Comparison of ENCODE assay signal across 8 cellular contexts in genomic region chr20:58233881-58234528, GRCh38. TPM values are rescaled to one million over a fixed set of nuclear protein-coding genes. Genes with fewer than 3 reads are reported as not detected.
DNase-seq lines count a peak whose midpoint lies in the region; ATAC-seq and TF ChIP-seq lines count a peak whose summit lies in the region.

No MANE protein-coding gene starts in this region.

- H3K9me1 ChIP-seq in IMR-90 (ENCODE audit: insufficient read depth, low read length), result no peaks in the 10 kb centered on the region

- no peak overlapping the region for H2BK120ac ChIP-seq in IMR-90 (ENCODE audit: low read depth, low read length)

- peak; percentile 37 for TF ChIP-seq RAD21 in IMR-90 (IDR thresholded peaks at IDR 0.05; ENCODE audit: low read length)

- DNase-seq in CD4-positive, alpha-beta T cell, result peak in 9 of 10 experiments; percentile 22 to 56 (median 30)
- DNase-seq in IMR-90, result no peak
- peak; percentile 78 to 79 for DNase-seq in activated T-cell treated with anti-CD3 and anti-CD28 coated beads, Interleukin-2, amount 50 U/mL, for 48 hours
- no peak for DNase-seq in hepatocyte (ENCODE audit: low spot score)
- DNase-seq in stimulated activated effector memory CD8-positive, alpha-beta T cell treated with anti-CD3 and anti-CD28 coated beads, Interleukin-12 subunit alpha, Interleukin-12 subunit beta, amount 100 ng/mL, for 72 hours (ENCODE audit: low spot score in 2 of 2), result peak; percentile 59 to 83
- DNase-seq in globus pallidus (ENCODE audit: low spot score), result no peak

- no peak overlapping the region for H3K56ac ChIP-seq in IMR-90 (ENCODE audit: extremely low read depth, insufficient read depth, low read length)

- dilution Hi-C loops in IMR-90 (cut with HindIII; ENCODE audit: low sequenced_read_pairs, unreplicated experiment), result loop anchor here (25.0 kb wide), 1 partner anchor 428 kb away; the partner anchor contains the start of gene STX16

- no TSS peak for BruUV-seq in IMR-90 (replicated peaks; lab: Mats Ljungman, UMichigan)

- no peak overlapping the region for H3K18ac ChIP-seq in IMR-90 (ENCODE audit: low read depth, low read length)

- peaks cover 7% of the 10 kb centered on the region for H3K4me1 ChIP-seq in IMR-90 (ENCODE audit: control insufficient read depth, insufficient read depth, low read length)
- H3K4me1 ChIP-seq in hepatocyte (ENCODE audit: insufficient read depth), result peaks cover 5% of the 10 kb centered on the region

- no peak overlapping the region for H2BK5ac ChIP-seq in IMR-90 (ENCODE audit: low read depth, low read length, poor library complexity, severe bottlenecking)

- H3K4ac ChIP-seq in IMR-90 (ENCODE audit: low read depth, low read length), result no peak overlapping the region

- no peak overlapping the region for H3K14ac ChIP-seq in IMR-90 (replicated peaks; ENCODE audit: low read depth, low read length)

- H3K79me1 ChIP-seq in IMR-90 (ENCODE audit: low read depth in 1 of 2, low read length in 2 of 2), result peaks cover 0 to 4% of the 10 kb centered on the region in 2 experiments; a peak in 1 of 4 replicates

- no peak overlapping the region for H3K23ac ChIP-seq in IMR-90 (ENCODE audit: low read depth, low read length)

- in situ Hi-C loops in IMR-90 (cut with MboI; ENCODE audit: low sequenced_read_pairs), result loop anchor here (10.0 to 25.0 kb wide), 3 partner anchors 201 to 803 kb away; partner anchors contain the start of genes ATP5F1E, PRELID3B and STX16

- H3K36me3 Mint-ChIP-seq in CD4-positive, alpha-beta T cell (ENCODE audit: low read depth), result peaks cover 7% of the 10 kb centered on the region
- peaks cover 6% of the 10 kb centered on the region for H3K36me3 Mint-ChIP-seq in stimulated activated effector memory CD8-positive, alpha-beta T cell treated with anti-CD3 and anti-CD28 coated beads, Interleukin-12 subunit alpha, Interleukin-12 subunit beta, amount 100 ng/mL, for 72 hours

- H4K91ac ChIP-seq in IMR-90 (ENCODE audit: insufficient read depth, low read depth, low read length), result no peak overlapping the region

- no peak overlapping the region for H2BK20ac ChIP-seq in IMR-90 (ENCODE audit: low read depth, low read length)

- TF ChIP-seq CTCF in CD4-positive, alpha-beta T cell (IDR thresholded peaks at IDR 0.05), result peak; percentile 50
- TF ChIP-seq CTCF in IMR-90 (conservative IDR thresholded peaks at IDR 0.05; ENCODE audit: low read depth, low read length) (peak; percentile 57), hepatocyte (IDR thresholded peaks at IDR 0.05; ENCODE audit: poor library complexity) (peak; percentile 48)

- ATAC-seq in CD4-positive, alpha-beta T cell (ENCODE audit: poor library complexity), result no peak
- ATAC-seq in IMR-90 (ENCODE audit: low read depth), result no peak
- ATAC-seq in stimulated activated effector memory CD8-positive, alpha-beta T cell treated with anti-CD3 and anti-CD28 coated beads, Interleukin-12 subunit alpha, Interleukin-12 subunit beta, amount 100 ng/mL, for 72 hours, result no peak
- no peak for ATAC-seq in GM21786 (IDR thresholded peaks at IDR 0.05; ENCODE audit: unreplicated experiment)
- no peak for ATAC-seq in HG03097 (IDR thresholded peaks at IDR 0.05; ENCODE audit: low FRiP score, unreplicated experiment)

- H3K27ac ChIP-seq in CD4-positive, alpha-beta T cell (ENCODE audit: low read depth, low read length), result no peak overlapping the region
- H3K27ac ChIP-seq in IMR-90 (ENCODE audit: insufficient read depth, low read length), result no peak overlapping the region
- no peak overlapping the region for H3K27ac ChIP-seq in hepatocyte

- POLR2A ChIA-PET in CD4-positive, alpha-beta T cell (lab: Charles Lee), result no interaction called here
- POLR2A ChIA-PET in IMR-90 (lab: Charles Lee; ENCODE audit: unreplicated experiment), result no interaction called here

- H3K27me3 ChIP-seq in CD4-positive, alpha-beta T cell (ENCODE audit: control insufficient read depth, insufficient read depth, low read length), result peaks cover 10% of the 10 kb centered on the region
- H3K27me3 ChIP-seq in IMR-90 (ENCODE audit: control insufficient read depth, insufficient read depth, low read length), result no peaks in the 10 kb centered on the region
- peaks cover 34% of the 10 kb centered on the region for H3K27me3 ChIP-seq in hepatocyte

- H3K4me3 ChIP-seq in IMR-90 (ENCODE audit: insufficient read depth, low read depth, low read length) (no peak overlapping the region), hepatocyte (no peak overlapping the region)

- H3K4me2 ChIP-seq in IMR-90 (ENCODE audit: low read depth, low read length), result no peak overlapping the region
- H3K4me2 ChIP-seq in hepatocyte, result no peak overlapping the region

- no peak overlapping the region for H2BK15ac ChIP-seq in IMR-90 (ENCODE audit: low read depth, low read length)

- H4K5ac ChIP-seq in IMR-90 (ENCODE audit: low read depth, low read length), result no peak overlapping the region

- H3K4me3 Mint-ChIP-seq in CD4-positive, alpha-beta T cell, result no peak overlapping the region
- H3K4me3 Mint-ChIP-seq in stimulated activated effector memory CD8-positive, alpha-beta T cell treated with anti-CD3 and anti-CD28 coated beads, Interleukin-12 subunit alpha, Interleukin-12 subunit beta, amount 100 ng/mL, for 72 hours, result no peak overlapping the region

- TF ChIP-seq POLR2A in IMR-90 (IDR thresholded peaks at IDR 0.05; ENCODE audit: low read depth, low read length), result no peak

- peaks cover 19% of the 10 kb centered on the region for H3K4me1 Mint-ChIP-seq in CD4-positive, alpha-beta T cell (ENCODE audit: low read depth)
- peaks cover 34% of the 10 kb centered on the region for H3K4me1 Mint-ChIP-seq in stimulated activated effector memory CD8-positive, alpha-beta T cell treated with anti-CD3 and anti-CD28 coated beads, Interleukin-12 subunit alpha, Interleukin-12 subunit beta, amount 100 ng/mL, for 72 hours

- H3K9me2 ChIP-seq in hepatocyte (replicated peaks; ENCODE audit: insufficient read depth), result no peaks in the 10 kb centered on the region

- no peak overlapping the region for H2AK5ac ChIP-seq in IMR-90 (ENCODE audit: low read depth, low read length)

- no peaks in the 10 kb centered on the region for H3K9me3 ChIP-seq in CD4-positive, alpha-beta T cell (ENCODE audit: control insufficient read depth, low read length)
- no peaks in the 10 kb centered on the region for H3K9me3 ChIP-seq in IMR-90 (ENCODE audit: control insufficient read depth, insufficient read depth, low read length)
- no peaks in the 10 kb centered on the region for H3K9me3 ChIP-seq in hepatocyte (ENCODE audit: low read depth)

- H4K20me1 ChIP-seq in IMR-90 (ENCODE audit: insufficient read depth, low read length) (peaks cover 4% of the 10 kb centered on the region; the same call in 1 of the 2 replicates), hepatocyte (ENCODE audit: insufficient read depth, poor library complexity, severe bottlenecking) (no peaks in the 10 kb centered on the region)

- H3K9ac ChIP-seq in IMR-90 (ENCODE audit: low read depth, low read length), result no peak overlapping the region

- intact Hi-C loops in CD4-positive, alpha-beta T cell (cut with DNase I, micrococcal nuclease), result loop anchor here (5.0 to 10.0 kb wide), 2 partner anchors 458 to 621 kb away; partner anchors contain the start of genes GNAS (in 1 of the 2), GNAS-AS1 (in 1 of the 2) and NPEPL1 (in 1 of the 2)
- intact Hi-C loops in IMR-90 (cut with micrococcal nuclease), result loop anchor here (10.0 kb wide), 3 partner anchors 601 to 991 kb away; partner anchors contain the start of gene PRELID3B

- peaks cover 23% of the 10 kb centered on the region for H3K27me3 Mint-ChIP-seq in CD4-positive, alpha-beta T cell

- peak overlapping the region; percentile 50 for H2AK9ac ChIP-seq in IMR-90 (replicated peaks; ENCODE audit: low read depth, low read length, poor library complexity)

- H3K36me3 ChIP-seq in IMR-90 (ENCODE audit: control insufficient read depth, insufficient read depth, low read length) (peaks cover 7% of the 10 kb centered on the region), hepatocyte (replicated peaks; ENCODE audit: insufficient read depth, low read depth) (no peaks in the 10 kb centered on the region)

- no CpG with 5 or more reads among the region's 8 CpGs for WGBS in IMR-90 (ENCODE audit: extremely low coverage in 2 of 2, insufficient read length in 1 of 2), 2 experiments
- WGBS in hepatocyte (ENCODE audit: low lambda C conversion rate, missing lambda C conversion rate), result 53% methylated on average over 8 of the region's 8 CpGs

- no peaks in the 10 kb centered on the region for H3K79me2 ChIP-seq in hepatocyte

- CTCF ChIA-PET in CD4-positive, alpha-beta T cell (lab: Charles Lee), result interaction anchor here (0.7 to 1.7 kb wide), 3 partner anchors 110 to 613 kb away, joined by 3 to 4 read pairs (median 3); partner anchors contain the start of genes VAPB and ZBP1
- CTCF ChIA-PET in IMR-90 (lab: Yijun Ruan, JAX), result interaction anchor here (0.6 to 1.5 kb wide), 7 partner anchors 10 to 681 kb away, joined by 3 to 10 read pairs (median 6); no protein-coding TSS in a partner anchor

- no peaks in the 10 kb centered on the region for H3K9me3 Mint-ChIP-seq in CD4-positive, alpha-beta T cell
- no peaks in the 10 kb centered on the region for H3K9me3 Mint-ChIP-seq in stimulated activated effector memory CD8-positive, alpha-beta T cell treated with anti-CD3 and anti-CD28 coated beads, Interleukin-12 subunit alpha, Interleukin-12 subunit beta, amount 100 ng/mL, for 72 hours

- H3K27ac Mint-ChIP-seq in CD4-positive, alpha-beta T cell, result no peak overlapping the region
- no peak overlapping the region for H3K27ac Mint-ChIP-seq in stimulated activated effector memory CD8-positive, alpha-beta T cell treated with anti-CD3 and anti-CD28 coated beads, Interleukin-12 subunit alpha, Interleukin-12 subunit beta, amount 100 ng/mL, for 72 hours

- no peak overlapping the region for H4K8ac ChIP-seq in IMR-90 (ENCODE audit: low read depth in 2 of 2, low read length in 2 of 2)

- no peak overlapping the region for H2AFZ ChIP-seq in IMR-90 (replicated peaks; ENCODE audit: low read length, poor library complexity)
- no peak overlapping the region for H2AFZ ChIP-seq in hepatocyte

TF ChIP-seq in IMR-90, 13 proteins besides CTCF, POLR2A, EP300 and RAD21 (continues in another document):
- TF ChIP-seq FOS (IDR thresholded peaks at IDR 0.05; ENCODE audit: low read depth, low read length), result no peak
- no peak for TF ChIP-seq MAFK (IDR thresholded peaks at IDR 0.05; ENCODE audit: low read depth, low read length)
- no peak for TF ChIP-seq CHD1 (IDR thresholded peaks at IDR 0.05; ENCODE audit: low read depth, low read length)
- TF ChIP-seq SMC3 (IDR thresholded peaks at IDR 0.05; ENCODE audit: low read depth, low read length), result peak; percentile 33; the same call in 1 of the 2 replicates

RNA-seq across cellular contexts. Expression of gene ANKRD60, which starts 5.6 kb away (rescaled TPM):
- not detected for total RNA-seq in CD4-positive, alpha-beta T cell
- total RNA-seq in IMR-90 (2012; rRNA removed) (not detected in 2 replicates), hepatocyte (not detected in 2 replicates)
- polyA plus RNA-seq in IMR-90 (2012; rRNA removed) (not detected in 2 replicates), hepatocyte (not detected in 2 replicates)
- not detected in 2 replicates for polyA plus RNA-seq in IMR-90 (2012; cell fraction: cytosol; rRNA removed)
- polyA plus RNA-seq in IMR-90 (2012; cell fraction: nucleus; rRNA removed; ENCODE audit: low replicate concordance), result not detected in 2 replicates

Comparison
In these comparisons a context has a peak if more than half of its experiments do, and no peak if none do; other contexts are left out.
1. DNase-seq: peak in CD4-positive, alpha-beta T cell (9 of 10), activated T-cell treated with anti-CD3 and anti-CD28 coated beads, Interleukin-2, amount 50 U/mL, for 48 hours (2 of 2) and stimulated activated effector memory CD8-positive, alpha-beta T cell treated with anti-CD3 and anti-CD28 coated beads, Interleukin-12 subunit alpha, Interleukin-12 subunit beta, amount 100 ng/mL, for 72 hours (2 of 2); none in IMR-90 (single experiment), hepatocyte (single experiment) and globus pallidus (single experiment).
2. Peak in every context shown above with its lines, with median percentiles within 50 percentile points of each other: CTCF ChIP-seq.